In the genomic region with DNA sequence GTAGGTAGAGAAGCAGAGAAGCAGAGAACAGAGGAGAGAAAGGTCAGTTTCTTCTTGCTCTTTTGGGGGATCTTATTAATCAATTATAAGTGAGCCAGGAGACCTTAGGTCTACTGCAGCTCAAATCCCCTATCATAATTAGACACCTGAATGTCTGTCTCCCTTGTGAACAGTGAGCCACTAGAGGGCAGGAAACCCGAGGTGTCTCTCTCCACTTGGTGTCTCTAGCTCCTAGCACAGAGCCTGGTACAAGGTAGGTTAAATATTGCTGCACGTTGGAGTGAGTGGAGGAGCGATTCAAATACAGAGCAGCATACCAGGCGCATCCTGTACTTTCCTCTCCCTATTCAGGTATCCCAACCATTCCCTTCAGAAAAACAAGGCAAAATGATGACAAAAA, we compare ENCODE assay signal across 9 cellular contexts. TPM values are rescaled to one million over a fixed set of nuclear protein-coding genes. Genes with fewer than 3 reads are reported as not detected.
DNase-seq lines count a peak whose midpoint lies in the region; ATAC-seq and TF ChIP-seq lines count a peak whose summit lies in the region.
"Had no signal": no experiment of that assay in that cellular context is flagged by ENCODE, and none has a peak within 500 bp of the region (broad histone marks: within the 10 kb centered on the region; RNA-seq: fewer than 3 reads in every experiment).

No MANE protein-coding gene starts in this region.

- H3K27me3 ChIP-seq in Panc1 (ENCODE audit: control insufficient read depth, insufficient read depth, low read length) = peaks cover 56% of the 10 kb centered on the region
- H3K27me3 ChIP-seq in Peyer's patch = peaks cover 0 to 11% of the 10 kb centered on the region in 2 donors

- in situ Hi-C loops in Caki2 (cut with HindIII; ENCODE audit: low pct_unique_long_range_greater_than_20kb, low sequenced_read_pairs) (no loop called here), Panc1 (cut with HindIII; ENCODE audit: low pct_unique_long_range_greater_than_20kb, low sequenced_read_pairs) (no loop called here)

- DNase-seq in Caki2 (ENCODE audit: low read depth) (peak; percentile 29), Panc1 (ENCODE audit: low read depth, low spot score) (no peak), left ventricle myocardium superior (no peak), OCI-M2 (lab: John Stamatoyannopoulos, UW; ENCODE audit: unreplicated experiment) (no peak), DMS153 (lab: John Stamatoyannopoulos, UW) (no peak), Peyer's patch (no peak)

- TF ChIP-seq CTCF in Panc1 (IDR thresholded peaks at IDR 0.05) (peak; percentile 77), Peyer's patch (IDR thresholded peaks at IDR 0.05) (peak in 2 of 6 experiments; percentile 11 to 24)

- H3K9me3 ChIP-seq in Panc1 (ENCODE audit: control insufficient read depth, insufficient read depth, low read depth, low read length) (no peaks in the 10 kb centered on the region), Peyer's patch (no peaks in the 10 kb centered on the region)
- H3K9me3 ChIP-seq: SJCRH30 had no signal

- H3K4me1 ChIP-seq in Panc1 (ENCODE audit: control insufficient read depth, insufficient read depth, low read length) (peaks cover 5% of the 10 kb centered on the region; the same call in 1 of the 2 replicates), Peyer's patch (peaks cover 0 to 16% (median 0%) of the 10 kb centered on the region in 4 donors)
- H3K4me1 ChIP-seq: SJCRH30 had no signal

- H3K4me3 ChIP-seq in Panc1 (ENCODE audit: low read depth in 2 of 2, low read length in 2 of 2) = no peak overlapping the region
- H3K4me3 ChIP-seq in Peyer's patch = no peak overlapping the region
- H3K4me3 ChIP-seq: SJCRH30 had no signal

- CTCF ChIA-PET in Panc1 (lab: Charles Lee) = interaction anchor here (0.5 to 1.1 kb wide), 4 partner anchors 14 to 324 kb away, joined by 3 to 5 read pairs (median 3); no protein-coding TSS in a partner anchor

- ATAC-seq in GM21723 (IDR thresholded peaks at IDR 0.05; ENCODE audit: unreplicated experiment) (peak; percentile 61), Panc1 (peak; percentile 81), left ventricle myocardium superior (peak; percentile 59), HG03521 (IDR thresholded peaks at IDR 0.05; ENCODE audit: unreplicated experiment) (no peak)

- POLR2A ChIA-PET in Panc1 (lab: Charles Lee) = no interaction called here

- BruUV-seq in Panc1 (replicated peaks; lab: Mats Ljungman, UMichigan) = no TSS peak

- intact Hi-C loops in Panc1 (cut with micrococcal nuclease; ENCODE audit: unreplicated experiment) (loop anchor here (1.0 kb wide), 1 partner anchor 324 kb away; no protein-coding TSS in a partner anchor), left ventricle myocardium superior (cut with micrococcal nuclease) (no loop called here)

- no peaks in the 10 kb centered on the region for H3K36me3 ChIP-seq in Panc1 (ENCODE audit: control insufficient read depth, insufficient read depth, low read length)
- no peaks in the 10 kb centered on the region for H3K36me3 ChIP-seq in Peyer's patch
- H3K36me3 ChIP-seq: SJCRH30 had no signal

- no peak for TF ChIP-seq POLR2A in Peyer's patch (IDR thresholded peaks at IDR 0.05)

- H3K27ac ChIP-seq in Panc1 (ENCODE audit: low read length) (no peak overlapping the region), Peyer's patch (no peak overlapping the region)
- H3K27ac ChIP-seq: SJCRH30 had no signal

RNA-seq across cellular contexts. Expression of a gene that starts 2.0 kb away (rescaled TPM):
- not detected in 2 replicates for total RNA-seq in Caki2 (2014; rRNA removed; shearing (Covaris generic); ENCODE audit: low replicate concordance)
- total RNA-seq in Panc1 (2021; ENCODE audit: unreplicated experiment) = 0.15 TPM
- polyA plus RNA-seq in Panc1 (2012; ENCODE audit: insufficient read length) = not detected
- total RNA-seq in left ventricle myocardium superior = 3.0 TPM
- not detected for total RNA-seq in Peyer's patch
